ENCODE assay signal across 19 cellular contexts in the genomic region with DNA sequence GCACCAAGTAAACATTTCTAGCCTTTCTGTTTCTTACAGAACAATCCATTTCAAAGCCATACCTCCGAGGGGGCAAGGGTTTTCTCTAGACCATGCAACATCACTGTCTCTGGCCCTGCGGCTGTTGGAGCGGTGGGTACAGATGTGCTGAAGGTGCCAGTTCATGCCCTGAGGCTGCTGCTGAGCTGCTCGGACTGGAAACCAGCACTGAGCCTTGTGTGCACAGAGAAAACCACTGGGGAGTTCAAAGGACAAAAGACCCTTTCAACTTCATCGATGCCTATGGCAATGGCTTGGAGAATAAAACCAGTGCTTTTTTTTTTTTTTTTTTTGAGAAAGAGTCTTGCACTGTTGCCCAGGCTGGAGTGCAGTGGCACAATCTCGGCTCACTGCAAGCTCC.
DNase-seq lines count a peak whose midpoint lies in the region; TF ChIP-seq lines count a peak whose summit lies in the region.
"Had no signal": no experiment of that assay in that cellular context is flagged by ENCODE, and none has a peak within 500 bp of the region (broad histone marks: within the 10 kb centered on the region; RNA-seq: fewer than 3 reads in every experiment).

No MANE protein-coding gene starts in this region.

- POLR2A ChIA-PET in activated CD4-positive, alpha-beta memory T cell treated with anti-CD3 and anti-CD28 coated beads, Interleukin-2, amount 10 ng/mL, durations not matched to agents 7 days and 5 days (lab: Charles Lee): no interaction called here

- no CpG with 5 or more reads among the region's 6 CpGs for WGBS in trophoblast cell (ENCODE audit: extremely low coverage, insufficient coverage, insufficient read length)

- no peak overlapping the region for H4K91ac ChIP-seq in trophoblast cell (ENCODE audit: low read depth, low read length)

- H3K4ac ChIP-seq in trophoblast cell (ENCODE audit: low read depth, low read length): no peak overlapping the region

- no peak overlapping the region for H3K4me2 ChIP-seq in trophoblast cell (ENCODE audit: low read length)

- H3K79me1 ChIP-seq in trophoblast cell (ENCODE audit: low read length): no peaks in the 10 kb centered on the region

- peaks cover 2 to 5% of the 10 kb centered on the region in 2 experiments for H3K4me1 ChIP-seq in trophoblast cell (ENCODE audit: control insufficient read depth in 1 of 2, insufficient read depth in 2 of 2, low read length in 2 of 2)
- H3K4me1 ChIP-seq: BE2C, HAP-1 had no signal

- H2AFZ ChIP-seq in trophoblast cell (ENCODE audit: insufficient read depth, low read length, poor library complexity): no peak overlapping the region
- H2AFZ ChIP-seq: GM23248 had no signal

- peaks cover 23% of the 10 kb centered on the region for H3K9me3 Mint-ChIP-seq in glutamatergic neuron (ENCODE audit: unreplicated experiment)
- H3K9me3 Mint-ChIP-seq in activated CD4-positive, alpha-beta memory T cell treated with anti-CD3 and anti-CD28 coated beads, Interleukin-2, amount 10 ng/mL, durations not matched to agents 7 days and 5 days: no peaks in the 10 kb centered on the region
- H3K9me3 Mint-ChIP-seq: CD14-positive monocyte; CD4-positive, alpha-beta memory T cell had no signal

- H3K9ac ChIP-seq in trophoblast cell (ENCODE audit: low read length): peak overlapping the region; percentile 52
- H3K9ac ChIP-seq: GM23248 had no signal

- H3K23ac ChIP-seq in trophoblast cell (ENCODE audit: low read length): no peak overlapping the region

- TF ChIP-seq CTCF in glutamatergic neuron (IDR thresholded peaks at IDR 0.05; ENCODE audit: partially characterized antibody, unreplicated experiment): no peak

- H3K27me3 Mint-ChIP-seq in glutamatergic neuron (ENCODE audit: unreplicated experiment): peaks cover 20% of the 10 kb centered on the region
- H3K27me3 Mint-ChIP-seq in activated CD4-positive, alpha-beta memory T cell treated with anti-CD3 and anti-CD28 coated beads, Interleukin-2, amount 10 ng/mL, durations not matched to agents 7 days and 5 days: peaks cover 2% of the 10 kb centered on the region

- no peak overlapping the region for H4K12ac ChIP-seq in trophoblast cell (ENCODE audit: low read depth, low read length)

- no peak overlapping the region for H3K18ac ChIP-seq in trophoblast cell (ENCODE audit: low read length)

- no peak overlapping the region for H3K4me3 ChIP-seq in trophoblast cell (ENCODE audit: low read depth, low read length)
- H3K4me3 ChIP-seq: GM23248, HAP-1 had no signal

- no peak overlapping the region for H3K4me3 Mint-ChIP-seq in glutamatergic neuron (ENCODE audit: unreplicated experiment)
- H3K4me3 Mint-ChIP-seq in activated CD4-positive, alpha-beta memory T cell treated with anti-CD3 and anti-CD28 coated beads, Interleukin-2, amount 10 ng/mL, durations not matched to agents 7 days and 5 days: no peak overlapping the region
- H3K4me3 Mint-ChIP-seq: CD14-positive monocyte; CD4-positive, alpha-beta memory T cell; IgD-negative memory B cell had no signal

- H2AK5ac ChIP-seq in trophoblast cell (ENCODE audit: low read length): no peak overlapping the region

- no peaks in the 10 kb centered on the region for H3K79me2 ChIP-seq in trophoblast cell (ENCODE audit: control insufficient read depth, insufficient read depth, low read length, poor library complexity)

- H3K27me3 ChIP-seq in trophoblast cell (ENCODE audit: insufficient read depth, low read length): no peaks in the 10 kb centered on the region
- H3K27me3 ChIP-seq: BE2C had no signal

- no peak overlapping the region for H4K8ac ChIP-seq in trophoblast cell (ENCODE audit: low read depth, low read length)

- in situ Hi-C loops in SK-MEL-5 (cut with HindIII; ENCODE audit: low pct_unique_long_range_greater_than_20kb, low sequenced_read_pairs): no loop called here

- CTCF ChIA-PET in activated CD4-positive, alpha-beta memory T cell treated with anti-CD3 and anti-CD28 coated beads, Interleukin-2, amount 10 ng/mL, durations not matched to agents 7 days and 5 days (lab: Charles Lee): no interaction called here

- H3K36me3 ChIP-seq in trophoblast cell (ENCODE audit: control insufficient read depth in 1 of 2, insufficient read depth in 2 of 2, low read length in 2 of 2): no peaks in the 10 kb centered on the region
- H3K36me3 ChIP-seq: BE2C, HAP-1 had no signal

- no peak overlapping the region for H3K14ac ChIP-seq in trophoblast cell (ENCODE audit: low read length)

- peaks cover 6% of the 10 kb centered on the region for H3K36me3 Mint-ChIP-seq in glutamatergic neuron (ENCODE audit: unreplicated experiment)
- H3K36me3 Mint-ChIP-seq in activated CD4-positive, alpha-beta memory T cell treated with anti-CD3 and anti-CD28 coated beads, Interleukin-2, amount 10 ng/mL, durations not matched to agents 7 days and 5 days (ENCODE audit: low read depth): no peaks in the 10 kb centered on the region
- H3K36me3 Mint-ChIP-seq: CD14-positive monocyte; CD4-positive, alpha-beta memory T cell; IgD-negative memory B cell had no signal

- H3K27ac ChIP-seq in trophoblast cell (ENCODE audit: low read depth, low read length): no peak overlapping the region
- H3K27ac ChIP-seq: GM23248 had no signal

- H3K4me1 Mint-ChIP-seq in glutamatergic neuron (ENCODE audit: low read depth, unreplicated experiment): peaks cover 54% of the 10 kb centered on the region
- no peaks in the 10 kb centered on the region for H3K4me1 Mint-ChIP-seq in activated CD4-positive, alpha-beta memory T cell treated with anti-CD3 and anti-CD28 coated beads, Interleukin-2, amount 10 ng/mL, durations not matched to agents 7 days and 5 days
- H3K4me1 Mint-ChIP-seq: CD14-positive monocyte; CD4-positive, alpha-beta memory T cell had no signal

- no peak overlapping the region for H2BK120ac ChIP-seq in trophoblast cell (ENCODE audit: insufficient read depth, low read length, poor library complexity)

- no peak overlapping the region for H2BK12ac ChIP-seq in trophoblast cell (ENCODE audit: low read length)

- DNase-seq in ELF-1 (ENCODE audit: low read depth, low spot score) (peak; percentile 59), SK-MEL-5 (ENCODE audit: low read depth, low spot score) (peak; percentile 61), glutamatergic neuron (no peak), trophoblast cell (no peak), COR-L47 (lab: John Stamatoyannopoulos, UW) (no peak)
- no peak for DNase-seq in activated CD4-positive, alpha-beta memory T cell treated with anti-CD3 and anti-CD28 coated beads, Interleukin-2, amount 10 ng/mL, durations not matched to agents 7 days and 5 days
- no peak for DNase-seq in effector CD8-positive, alpha-beta T cell (lab: John Stamatoyannopoulos, UW)
- DNase-seq: ACHN; BE2C; CD4-positive, alpha-beta memory T cell; DMS 273 treated with DMSO at 0.1 percent for 48 hours; DMS53; DND-41; EL; GM23248; KG1 had no signal

- H3K9me3 ChIP-seq in trophoblast cell (ENCODE audit: insufficient read depth, low read depth, low read length): no peaks in the 10 kb centered on the region
- H3K9me3 ChIP-seq: BE2C, HAP-1 had no signal

- peak overlapping the region; percentile 48 for H3K27ac Mint-ChIP-seq in glutamatergic neuron (ENCODE audit: unreplicated experiment)
- H3K27ac Mint-ChIP-seq in activated CD4-positive, alpha-beta memory T cell treated with anti-CD3 and anti-CD28 coated beads, Interleukin-2, amount 10 ng/mL, durations not matched to agents 7 days and 5 days: no peak overlapping the region
- H3K27ac Mint-ChIP-seq: CD4-positive, alpha-beta memory T cell; IgD-negative memory B cell had no signal

- no peak overlapping the region for H2BK5ac ChIP-seq in trophoblast cell (ENCODE audit: low read depth, low read length, poor library complexity)

Comparison
In these comparisons a context has a peak if more than half of its experiments do, and no peak if none do; other contexts are left out.
1. DNase-seq: peak in ELF-1 (single experiment) and SK-MEL-5 (single experiment); none in glutamatergic neuron (single experiment), trophoblast cell (0 of 2), COR-L47 (single experiment), activated CD4-positive, alpha-beta memory T cell treated with anti-CD3 and anti-CD28 coated beads, Interleukin-2, amount 10 ng/mL, durations not matched to agents 7 days and 5 days (single experiment) and effector CD8-positive, alpha-beta T cell (single experiment).